In the genomic region with DNA sequence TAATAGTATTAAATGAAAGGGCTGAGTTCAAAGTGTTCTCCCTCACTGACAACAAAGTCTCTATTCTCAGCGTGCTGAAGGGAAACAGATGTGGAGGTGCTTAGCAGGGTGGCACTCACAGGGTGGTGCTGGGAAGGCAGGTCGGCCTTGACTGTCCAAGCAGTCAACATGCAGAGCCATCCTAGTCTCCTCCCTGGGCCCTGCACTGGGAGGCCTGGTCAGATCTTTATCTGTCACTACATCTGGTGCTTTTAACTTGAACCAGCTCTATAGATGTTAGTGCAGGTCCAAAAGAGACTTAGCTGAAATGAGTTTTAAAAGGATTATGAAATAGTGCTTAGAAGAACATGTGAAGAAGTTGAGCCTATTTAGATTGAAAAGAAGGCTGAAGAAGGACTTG, we compare ENCODE assay signal across 18 cellular contexts.
A peak's percentile ranks its signal among the peaks of the same experiment; 100 is the strongest.
DNase-seq lines count a peak whose midpoint lies in the region; ATAC-seq and TF ChIP-seq lines count a peak whose summit lies in the region.
"Had no signal": no experiment of that assay in that cellular context is flagged by ENCODE, and none has a peak within 500 bp of the region (broad histone marks: within the 10 kb centered on the region; RNA-seq: fewer than 3 reads in every experiment).

No MANE protein-coding gene starts in this region.

- H3K9me3 Mint-ChIP-seq in activated T-cell treated with anti-CD3 and anti-CD28 coated beads, Interleukin-2, amount 50 U/mL, for 24 hours: no peaks in the 10 kb centered on the region
- no peaks in the 10 kb centered on the region for H3K9me3 Mint-ChIP-seq in activated T-cell treated with anti-CD3 and anti-CD28 coated beads, Interleukin-2, amount 50 U/mL, for 72 hours
- H3K9me3 Mint-ChIP-seq in brain: no peaks in the 10 kb centered on the region
- H3K9me3 Mint-ChIP-seq in stimulated activated memory B cell treated with anti-CD40 and anti-IgM and Interleukin-4, amounts not matched to agents 10 μg/mL and 1 μg/mL and 100 μg/mL, for 72 hours: no peaks in the 10 kb centered on the region
- H3K9me3 Mint-ChIP-seq: H9 had no signal

- no peak for DNase-seq in activated T-cell treated with anti-CD3 and anti-CD28 coated beads, Interleukin-2, amount 50 U/mL, for 24 hours
- DNase-seq in activated T-cell treated with anti-CD3 and anti-CD28 coated beads, Interleukin-2, amount 50 U/mL, for 72 hours: no peak
- DNase-seq in NCI-H82 (lab: John Stamatoyannopoulos, UW) (peak; percentile 62), NCI-H146 (lab: John Stamatoyannopoulos, UW) (no peak)
- DNase-seq in stimulated activated CD4-positive, alpha-beta T cell treated with anti-CD3 and anti-CD28 coated beads, Interleukin-2, amount 100 ng/mL, for 24 hours: no peak
- DNase-seq: 8988T, C1 segment of cervical spinal cord, DMS79, H9, KBM-7, MM.1S, NCI-H1048, NCI-H1417 treated with DMSO at 0.1 percent for 48 hours, NCI-H1930, NCI-H774, SJCRH30 had no signal

- peaks cover 86% of the 10 kb centered on the region for H3K36me3 Mint-ChIP-seq in activated T-cell treated with anti-CD3 and anti-CD28 coated beads, Interleukin-2, amount 50 U/mL, for 24 hours (ENCODE audit: low read depth)
- H3K36me3 Mint-ChIP-seq in activated T-cell treated with anti-CD3 and anti-CD28 coated beads, Interleukin-2, amount 50 U/mL, for 72 hours (ENCODE audit: insufficient read depth in 2 of 2): peaks cover 2 to 16% of the 10 kb centered on the region in 2 donors
- peaks cover 76% of the 10 kb centered on the region for H3K36me3 Mint-ChIP-seq in brain
- peaks cover 43% of the 10 kb centered on the region for H3K36me3 Mint-ChIP-seq in stimulated activated memory B cell treated with anti-CD40 and anti-IgM and Interleukin-4, amounts not matched to agents 10 μg/mL and 1 μg/mL and 100 μg/mL, for 72 hours

- H3K27me3 Mint-ChIP-seq in activated T-cell treated with anti-CD3 and anti-CD28 coated beads, Interleukin-2, amount 50 U/mL, for 24 hours: no peaks in the 10 kb centered on the region
- no peaks in the 10 kb centered on the region for H3K27me3 Mint-ChIP-seq in activated T-cell treated with anti-CD3 and anti-CD28 coated beads, Interleukin-2, amount 50 U/mL, for 72 hours (ENCODE audit: low read depth)
- H3K27me3 Mint-ChIP-seq in brain: no peaks in the 10 kb centered on the region
- no peaks in the 10 kb centered on the region for H3K27me3 Mint-ChIP-seq in stimulated activated memory B cell treated with anti-CD40 and anti-IgM and Interleukin-4, amounts not matched to agents 10 μg/mL and 1 μg/mL and 100 μg/mL, for 72 hours

- H3K27ac Mint-ChIP-seq in activated T-cell treated with anti-CD3 and anti-CD28 coated beads, Interleukin-2, amount 50 U/mL, for 24 hours: peak overlapping the region; percentile 51
- H3K27ac Mint-ChIP-seq in activated T-cell treated with anti-CD3 and anti-CD28 coated beads, Interleukin-2, amount 50 U/mL, for 72 hours: no peak overlapping the region
- peak overlapping the region in 3 of 5 experiments; percentile 7 to 39 (median 26) for H3K27ac Mint-ChIP-seq in brain
- H3K27ac Mint-ChIP-seq in stimulated activated memory B cell treated with anti-CD40 and anti-IgM and Interleukin-4, amounts not matched to agents 10 μg/mL and 1 μg/mL and 100 μg/mL, for 72 hours: peak overlapping the region; percentile 45

- H3K4me1 Mint-ChIP-seq in activated T-cell treated with anti-CD3 and anti-CD28 coated beads, Interleukin-2, amount 50 U/mL, for 24 hours (ENCODE audit: low read depth): no peaks in the 10 kb centered on the region
- H3K4me1 Mint-ChIP-seq in activated T-cell treated with anti-CD3 and anti-CD28 coated beads, Interleukin-2, amount 50 U/mL, for 72 hours (ENCODE audit: low read depth): no peaks in the 10 kb centered on the region
- H3K4me1 Mint-ChIP-seq in brain: no peaks in the 10 kb centered on the region
- no peaks in the 10 kb centered on the region for H3K4me1 Mint-ChIP-seq in stimulated activated memory B cell treated with anti-CD40 and anti-IgM and Interleukin-4, amounts not matched to agents 10 μg/mL and 1 μg/mL and 100 μg/mL, for 72 hours
- H3K4me1 Mint-ChIP-seq: H9 had no signal

- no peak for ATAC-seq in activated T-cell treated with anti-CD3 and anti-CD28 coated beads, Interleukin-2, amount 50 U/mL, for 72 hours (replicated peaks in 1 of 2)
- ATAC-seq in stimulated activated memory B cell treated with anti-CD40 and anti-IgM and Interleukin-4, amounts not matched to agents 10 μg/mL and 1 μg/mL and 100 μg/mL, for 72 hours: no peak

- no peak overlapping the region for H3K4me3 Mint-ChIP-seq in activated T-cell treated with anti-CD3 and anti-CD28 coated beads, Interleukin-2, amount 50 U/mL, for 24 hours
- H3K4me3 Mint-ChIP-seq in activated T-cell treated with anti-CD3 and anti-CD28 coated beads, Interleukin-2, amount 50 U/mL, for 72 hours: no peak overlapping the region
- H3K4me3 Mint-ChIP-seq in brain: no peak overlapping the region
- no peak overlapping the region for H3K4me3 Mint-ChIP-seq in stimulated activated memory B cell treated with anti-CD40 and anti-IgM and Interleukin-4, amounts not matched to agents 10 μg/mL and 1 μg/mL and 100 μg/mL, for 72 hours
- H3K4me3 Mint-ChIP-seq: H9 had no signal

- TF ChIP-seq CTCF in brain (conservative IDR thresholded peaks at IDR 0.05): no peak
